11 cellular contexts compared by ENCODE assay signal in the genomic region with DNA sequence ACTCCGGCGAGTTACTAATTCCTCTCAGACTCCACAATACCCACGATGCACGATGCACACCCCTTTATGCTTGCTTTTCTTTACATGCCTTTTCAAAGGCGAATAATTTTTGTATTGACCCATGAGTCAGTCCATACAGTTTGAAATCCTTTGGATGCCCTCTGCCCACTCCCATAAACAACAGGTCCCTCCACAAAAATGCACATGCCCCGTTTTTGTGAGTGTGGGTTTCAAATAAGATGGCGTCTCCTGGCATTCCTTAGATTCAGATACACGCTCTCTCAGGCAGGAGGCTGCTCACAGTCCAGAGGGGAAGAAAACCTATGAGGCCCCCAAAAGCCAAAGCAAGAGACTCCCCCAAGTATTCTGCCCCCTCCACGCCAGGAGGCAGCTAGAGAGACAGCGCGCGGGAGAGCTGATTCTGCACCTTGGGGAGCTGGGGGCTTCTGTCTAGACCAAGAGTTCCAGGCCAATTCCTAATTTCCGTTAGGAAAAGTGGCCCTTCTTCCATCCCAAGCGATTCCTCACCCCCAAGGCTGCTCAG. TPM values are rescaled to one million over a fixed set of nuclear protein-coding genes. Genes with fewer than 3 reads are reported as not detected.
DNase-seq lines count a peak whose midpoint lies in the region; ATAC-seq and TF ChIP-seq lines count a peak whose summit lies in the region.
"Had no signal": no experiment of that assay in that cellular context is flagged by ENCODE, and none has a peak within 500 bp of the region (broad histone marks: within the 10 kb centered on the region; RNA-seq: fewer than 3 reads in every experiment).

No MANE protein-coding gene starts in this region.

- H3K27me3 ChIP-seq in HUES6 (ENCODE audit: control insufficient read depth, insufficient read depth, low read length) (peaks cover 98% of the 10 kb centered on the region), neuronal stem cell (ENCODE audit: control insufficient read depth in 3 of 3, insufficient read depth in 3 of 3, low read depth in 1 of 3, low read length in 3 of 3) (peaks cover 51 to 92% (median 86%) of the 10 kb centered on the region in 3 experiments), aorta (ENCODE audit: control insufficient read depth in 1 of 2, insufficient read depth in 2 of 2, low read length in 1 of 2) (no peaks in the 10 kb centered on the region)

- ATAC-seq in effector memory CD8-positive, alpha-beta T cell (replicated peaks) = no peak
- no peak for ATAC-seq in aorta (ENCODE audit: low FRiP score)

- H4K20me1 ChIP-seq in OCI-LY7 (ENCODE audit: insufficient read depth, low read length) = no peaks in the 10 kb centered on the region

- H3K4ac ChIP-seq in neuronal stem cell (ENCODE audit: low read length) = no peak overlapping the region

- POLR2A ChIA-PET in OCI-LY7 (lab: Charles Lee) = no interaction called here

- peak overlapping the region; percentile 93 for H3K4me3 Mint-ChIP-seq in Calu3 (ENCODE audit: low read depth, unreplicated experiment)
- peak overlapping the region; percentile 80 to 91 for H3K4me3 Mint-ChIP-seq in effector memory CD8-positive, alpha-beta T cell

- H3K23ac ChIP-seq in neuronal stem cell (ENCODE audit: low read depth, low read length, poor library complexity) = peak overlapping the region; percentile 90

- H3K9me2 ChIP-seq in OCI-LY7 (ENCODE audit: insufficient read depth, low read length) = no peaks in the 10 kb centered on the region

- H3K4me2 ChIP-seq in neuronal stem cell (ENCODE audit: insufficient read depth, low read length, poor library complexity, severe bottlenecking) (no peak overlapping the region), OCI-LY7 (ENCODE audit: low read length) (no peak overlapping the region)

- TF ChIP-seq CTCF in Calu3 (IDR thresholded peaks at IDR 0.05; ENCODE audit: unreplicated experiment) (no peak), OCI-LY7 (conservative IDR thresholded peaks at IDR 0.05; ENCODE audit: low read length) (no peak)

- no peak for DNase-seq in Calu3
- no peak for DNase-seq in effector memory CD8-positive, alpha-beta T cell
- DNase-seq in neuronal stem cell (ENCODE audit: low spot score) = no peak
- no peak for DNase-seq in DMS114 treated with DMSO at 0.1 percent for 48 hours (lab: John Stamatoyannopoulos, UW; ENCODE audit: unreplicated experiment)
- no peak for DNase-seq in aorta
- no peak for DNase-seq in OCI-LY7 (ENCODE audit: low spot score)
- DNase-seq: erythroblast, NCI-H1105 treated with DMSO at 0.1 percent for 48 hours, NCI-H526 treated with DMSO at 0.1 percent for 48 hours had no signal

- H3K27ac ChIP-seq in HUES6 (ENCODE audit: low read depth, low read length) = no peak overlapping the region
- H3K27ac ChIP-seq in neuronal stem cell (replicated peaks; ENCODE audit: low read length) = no peak overlapping the region
- H3K27ac ChIP-seq in aorta (ENCODE audit: low read depth in 1 of 2, low read length in 2 of 2) = no peak overlapping the region
- H3K27ac ChIP-seq in OCI-LY7 (ENCODE audit: low read depth, low read length, poor library complexity, severe bottlenecking) = no peak overlapping the region
- H3K27ac ChIP-seq: SK-N-MC had no signal

- WGBS in neuronal stem cell (ENCODE audit: extremely low coverage in 2 of 2, insufficient read length in 2 of 2, insufficient replicate concordance in 1 of 2), 2 donors = no CpG with 5 or more reads among the region's 14 CpGs
- WGBS in aorta, 2 donors = 48 to 62% methylated on average over 14 of the region's 14 CpGs

- H3K9me3 Mint-ChIP-seq in Calu3 (ENCODE audit: low read depth, unreplicated experiment) = no peaks in the 10 kb centered on the region
- H3K9me3 Mint-ChIP-seq in effector memory CD8-positive, alpha-beta T cell = no peaks in the 10 kb centered on the region

- H3K27me3 Mint-ChIP-seq in Calu3 (ENCODE audit: unreplicated experiment) = no peaks in the 10 kb centered on the region
- peaks cover 42 to 76% of the 10 kb centered on the region in 2 donors for H3K27me3 Mint-ChIP-seq in effector memory CD8-positive, alpha-beta T cell

- no peak overlapping the region for H4K8ac ChIP-seq in neuronal stem cell (ENCODE audit: low read depth, low read length)

- H3K36me3 ChIP-seq in HUES6 (ENCODE audit: control insufficient read depth, insufficient read depth, low read length) (no peaks in the 10 kb centered on the region), neuronal stem cell (replicated peaks in 1 of 2; ENCODE audit: control insufficient read depth in 2 of 2, insufficient read depth in 2 of 2, low read length in 2 of 2) (no peaks in the 10 kb centered on the region), aorta (ENCODE audit: control insufficient read depth in 1 of 2, insufficient read depth in 2 of 2, low read length in 1 of 2) (no peaks in the 10 kb centered on the region), OCI-LY7 (ENCODE audit: insufficient read depth, low read length) (no peaks in the 10 kb centered on the region)

- H2BK12ac ChIP-seq in neuronal stem cell (ENCODE audit: low read length) = no peak overlapping the region

- no peak overlapping the region for H2AFZ ChIP-seq in neuronal stem cell (ENCODE audit: low read length)
- H2AFZ ChIP-seq in OCI-LY7 (ENCODE audit: low read length) = no peak overlapping the region

- H3K14ac ChIP-seq in neuronal stem cell (ENCODE audit: low read length) = no peak overlapping the region

- H3K4me3 ChIP-seq in HUES6 (ENCODE audit: low read depth, low read length) = peak overlapping the region; percentile 54
- no peak overlapping the region for H3K4me3 ChIP-seq in neuronal stem cell (ENCODE audit: low read length in 2 of 2)
- H3K4me3 ChIP-seq in aorta (ENCODE audit: low read length in 2 of 2) = no peak overlapping the region
- no peak overlapping the region for H3K4me3 ChIP-seq in OCI-LY7 (ENCODE audit: low read depth, low read length, poor library complexity, severe bottlenecking)
- H3K4me3 ChIP-seq: SK-N-MC had no signal

- H3K36me3 Mint-ChIP-seq in Calu3 (ENCODE audit: insufficient read depth, unreplicated experiment) = peaks cover 41% of the 10 kb centered on the region
- H3K36me3 Mint-ChIP-seq in effector memory CD8-positive, alpha-beta T cell (ENCODE audit: insufficient read depth) = peaks cover 12% of the 10 kb centered on the region

- no peaks in the 10 kb centered on the region for H3K79me2 ChIP-seq in OCI-LY7 (ENCODE audit: insufficient read depth, low read depth, low read length)

- BruUV-seq in Calu3 (replicated peaks; lab: Mats Ljungman, UMichigan) (TSS peak; percentile 52), OCI-LY7 (replicated peaks; lab: Mats Ljungman, UMichigan) (no TSS peak)

- H2BK5ac ChIP-seq in neuronal stem cell (ENCODE audit: low read length) = no peak overlapping the region

- no peak overlapping the region for H4K91ac ChIP-seq in neuronal stem cell (ENCODE audit: low read depth, low read length, poor library complexity)

- H3K9ac ChIP-seq in HUES6 (ENCODE audit: low read length) = peak overlapping the region; percentile 68
- no peak overlapping the region for H3K9ac ChIP-seq in neuronal stem cell (ENCODE audit: low read depth, low read length, poor library complexity)

- H3K9me3 ChIP-seq in HUES6 (ENCODE audit: control insufficient read depth, insufficient read depth, low read depth, low read length) (no peaks in the 10 kb centered on the region), neuronal stem cell (replicated peaks in 1 of 2; ENCODE audit: control insufficient read depth in 2 of 2, insufficient read depth in 1 of 2, low read depth in 1 of 2, low read length in 2 of 2) (peaks cover 2 to 3% of the 10 kb centered on the region in 2 donors), aorta (ENCODE audit: control insufficient read depth, low read length) (no peaks in the 10 kb centered on the region), OCI-LY7 (ENCODE audit: low read length) (no peaks in the 10 kb centered on the region)

- intact Hi-C loops in Calu3 (cut with micrococcal nuclease; ENCODE audit: unreplicated experiment) (no loop called here), aorta (cut with DNase I) (no loop called here), OCI-LY7 (cut with micrococcal nuclease; ENCODE audit: unreplicated experiment) (no loop called here)

- H3K27ac Mint-ChIP-seq in Calu3 (ENCODE audit: unreplicated experiment) = peak overlapping the region; percentile 83
- H3K27ac Mint-ChIP-seq in effector memory CD8-positive, alpha-beta T cell = no peak overlapping the region

- no peak overlapping the region for H3K18ac ChIP-seq in neuronal stem cell (ENCODE audit: low read length)

- H2BK120ac ChIP-seq in neuronal stem cell (ENCODE audit: low read depth, low read length) = no peak overlapping the region

- peaks cover 13% of the 10 kb centered on the region for H3K4me1 ChIP-seq in HUES6 (ENCODE audit: control insufficient read depth, insufficient read depth, low read length)
- no peaks in the 10 kb centered on the region for H3K4me1 ChIP-seq in neuronal stem cell (ENCODE audit: control insufficient read depth in 2 of 2, insufficient read depth in 1 of 2, low read depth in 1 of 2, low read length in 2 of 2)
- no peaks in the 10 kb centered on the region for H3K4me1 ChIP-seq in aorta (ENCODE audit: control insufficient read depth in 1 of 2, insufficient read depth in 2 of 2, low read length in 2 of 2)
- no peaks in the 10 kb centered on the region for H3K4me1 ChIP-seq in OCI-LY7 (ENCODE audit: insufficient read depth, low read length, poor library complexity, severe bottlenecking)

- no peaks in the 10 kb centered on the region for H3K79me1 ChIP-seq in neuronal stem cell (ENCODE audit: low read depth, low read length)

- H3K4me1 Mint-ChIP-seq in Calu3 (ENCODE audit: low read depth, unreplicated experiment) = peaks cover 18% of the 10 kb centered on the region
- H3K4me1 Mint-ChIP-seq in effector memory CD8-positive, alpha-beta T cell (ENCODE audit: low read depth in 2 of 2) = peaks cover 21 to 30% of the 10 kb centered on the region in 2 donors

- no peak overlapping the region for H2AK5ac ChIP-seq in neuronal stem cell (ENCODE audit: low read depth, low read length)

- CTCF ChIA-PET in Calu3 (lab: Charles Lee) = no interaction called here
- CTCF ChIA-PET in OCI-LY7 (lab: Charles Lee; ENCODE audit: unreplicated experiment) = no interaction called here

- no peak overlapping the region for H2BK15ac ChIP-seq in neuronal stem cell (ENCODE audit: low read length)

RNA-seq across cellular contexts. Expression of a gene that starts 19.6 kb away (rescaled TPM):
- total RNA-seq in Calu3 (2022) = 26.0 and 27.8 TPM in 2 replicates
- not detected for polyA plus RNA-seq in neuronal stem cell (2013, experiment 1 of 2)
- polyA plus RNA-seq in neuronal stem cell (2013, experiment 2 of 2) = not detected
- under 1 TPM; 0.33 to 0.39 TPM for total RNA-seq in aorta
- under 1 TPM in 1 of 2 donors, not detected in 1; 0.75 TPM for polyA plus RNA-seq in aorta
- total RNA-seq in OCI-LY7 (2014; rRNA removed; shearing (Covaris generic)) = not detected in 2 replicates
- not detected in 2 replicates for total RNA-seq in OCI-LY7 (2022)

RNA-seq across cellular contexts. Expression of a gene that starts 30.6 kb away (rescaled TPM):
- total RNA-seq in Calu3 (2022) (28.2 and 30.9 TPM in 2 replicates), aorta (1 to 10 TPM; 1.0 to 1.9 TPM), OCI-LY7 (2022) (not detected in 2 replicates)
- polyA plus RNA-seq in neuronal stem cell (2013, experiment 1 of 2) = not detected
- polyA plus RNA-seq in neuronal stem cell (2013, experiment 2 of 2) = not detected
- polyA plus RNA-seq in aorta = under 1 TPM in 1 of 2 donors, not detected in 1; 0.31 TPM
- total RNA-seq in OCI-LY7 (2014; rRNA removed; shearing (Covaris generic)) = not detected in 2 replicates

RNA-seq across cellular contexts. Expression of a gene that starts 34.9 kb away (rescaled TPM):
- total RNA-seq in Calu3 (2022) = 30.2 and 31.3 TPM in 2 replicates
- not detected for polyA plus RNA-seq in neuronal stem cell (2013, experiment 1 of 2)
- polyA plus RNA-seq in neuronal stem cell (2013, experiment 2 of 2) = not detected
- total RNA-seq in aorta = 10 to 100 TPM in 1 of 2 donors, 1 to 10 TPM in 1; 9.1 to 14.1 TPM
- 10 to 100 TPM; 18.2 to 22.4 TPM for polyA plus RNA-seq in aorta
- 6.3 and 9.2 TPM in 2 replicates for total RNA-seq in OCI-LY7 (2014; rRNA removed; shearing (Covaris generic))
- 16.3 and 17.0 TPM in 2 replicates for total RNA-seq in OCI-LY7 (2022)

RNA-seq across cellular contexts. Expression of a gene that starts 40.9 kb away (rescaled TPM):
- total RNA-seq in Calu3 (2022) (140 and 144 TPM in 2 replicates), aorta (10 to 100 TPM in 1 of 2 donors, 1 to 10 TPM in 1; 5.8 to 16.8 TPM), OCI-LY7 (2022) (not detected in 2 replicates)
- polyA plus RNA-seq in neuronal stem cell (2013, experiment 1 of 2) = not detected
- not detected for polyA plus RNA-seq in neuronal stem cell (2013, experiment 2 of 2)
- 1 to 10 TPM; 3.9 to 4.1 TPM for polyA plus RNA-seq in aorta
- 0.41 TPM in 1 of 2 replicates, not detected in the other for total RNA-seq in OCI-LY7 (2014; rRNA removed; shearing (Covaris generic))

RNA-seq across cellular contexts. Expression of a gene that starts 52.1 kb away (rescaled TPM):
- total RNA-seq in Calu3 (2022) = 47.2 and 48.5 TPM in 2 replicates
- polyA plus RNA-seq in neuronal stem cell (2013, experiment 1 of 2) = not detected
- not detected for polyA plus RNA-seq in neuronal stem cell (2013, experiment 2 of 2)
- 1 to 10 TPM; 1.4 to 5.9 TPM for total RNA-seq in aorta
- polyA plus RNA-seq in aorta = 1 to 10 TPM in 1 of 2 donors, not detected in 1; 3.6 TPM
- not detected in 2 replicates for total RNA-seq in OCI-LY7 (2014; rRNA removed; shearing (Covaris generic))
- total RNA-seq in OCI-LY7 (2022) = not detected in 2 replicates

Comparison
In these comparisons a context has a peak if more than half of its experiments do, and no peak if none do; other contexts are left out.
1. RNA of a gene that starts 19.6 kb away (total RNA-seq): 26.0 to 27.8 TPM in Calu3; 0.33 to 0.39 TPM in aorta and not detected in OCI-LY7; every median in the first group is over 10 times any median in the second.
2. RNA of a gene that starts 30.6 kb away (total RNA-seq): 28.2 to 30.9 TPM in Calu3; 1.0 to 1.9 TPM in aorta and not detected in OCI-LY7; every median in the first group is over 10 times any median in the second.